Comparison of ENCODE assay signal across 8 cellular contexts in the genomic region with DNA sequence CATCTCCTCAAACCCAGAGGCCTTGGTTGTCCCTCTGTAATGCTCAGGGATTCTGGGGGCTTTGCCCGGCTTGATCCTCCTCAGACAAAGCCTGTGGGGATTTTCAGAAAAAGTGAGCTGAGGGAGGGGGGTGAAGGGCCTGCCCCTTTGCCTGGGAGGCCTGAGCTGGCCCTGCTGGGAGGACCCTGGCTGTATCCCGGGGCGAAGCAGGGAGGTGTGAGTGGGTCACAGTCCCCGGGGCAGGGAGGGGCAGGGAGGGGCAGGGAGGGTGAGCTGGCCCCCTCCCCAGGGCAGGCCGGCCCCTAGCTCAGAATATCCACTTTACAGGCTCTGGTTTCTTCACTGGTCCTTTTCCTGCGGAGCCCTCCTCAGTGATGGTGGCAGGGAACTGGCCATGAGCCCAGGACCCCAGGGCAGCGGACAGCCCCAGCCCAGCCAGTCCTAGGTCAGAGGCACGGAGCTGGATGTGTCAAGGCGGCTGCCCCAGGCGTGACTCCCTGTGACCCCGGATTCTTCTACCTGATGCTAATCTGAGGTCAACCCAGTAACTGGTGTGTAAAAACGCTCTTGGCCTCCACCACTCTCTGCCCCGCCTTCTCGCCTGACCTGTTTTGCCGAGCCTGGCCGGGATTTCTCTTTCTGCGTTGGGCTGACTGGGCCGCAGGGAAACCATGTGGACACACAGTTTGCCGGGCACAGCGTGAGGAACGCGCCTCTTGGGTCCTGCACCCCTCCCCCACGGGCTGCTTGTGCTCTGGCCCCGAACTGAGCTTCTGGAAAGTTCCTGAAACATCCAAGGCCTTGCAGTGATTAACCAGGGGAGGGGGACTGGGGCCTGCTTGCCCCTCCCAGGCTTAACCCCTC. TPM values are rescaled to one million over a fixed set of nuclear protein-coding genes. Genes with fewer than 3 reads are reported as not detected.
DNase-seq lines count a peak whose midpoint lies in the region; ATAC-seq and TF ChIP-seq lines count a peak whose summit lies in the region.

No MANE protein-coding gene starts in this region.

- ATAC-seq in sciatic nerve: peak; percentile 67
- no peak for ATAC-seq in GM18502 (IDR thresholded peaks at IDR 0.05; ENCODE audit: poor library complexity, unreplicated experiment)

- intact Hi-C loops in sciatic nerve (cut with DNase I): loop anchor here (10.0 kb wide), 1 partner anchor 51 kb away; no protein-coding TSS in a partner anchor

- no peak for TF ChIP-seq CTCF in GM20000 (IDR thresholded peaks at IDR 0.05; ENCODE audit: extremely low read depth, missing control alignments)

- no peak overlapping the region for H3K27ac Mint-ChIP-seq in immature natural killer cell

- no peaks in the 10 kb centered on the region for H3K9me3 ChIP-seq in iPS-18c (ENCODE audit: control insufficient read depth, insufficient read depth, low read length)

- DNase-seq in H7 (peak; percentile 87), anterior cingulate cortex (lab: John Stamatoyannopoulos, UW) (peak in 41 of 58 donors; percentile 19 to 78 (median 48)), sciatic nerve (ENCODE audit: low spot score) (peak; percentile 86), NK-92 (lab: John Stamatoyannopoulos, UW; ENCODE audit: unreplicated experiment) (no peak), GM20000 (ENCODE audit: low spot score) (no peak), immature natural killer cell (no peak)

- peaks cover 11 to 20% of the 10 kb centered on the region in 2 donors for H3K4me1 Mint-ChIP-seq in immature natural killer cell

- no peaks in the 10 kb centered on the region for H3K36me3 Mint-ChIP-seq in immature natural killer cell

- peaks cover 0 to 5% (median 0%) of the 10 kb centered on the region in 3 donors for H3K27me3 Mint-ChIP-seq in immature natural killer cell (ENCODE audit: low read depth in 3 of 3)

- no peaks in the 10 kb centered on the region for H3K36me3 ChIP-seq in H7 (replicated peaks; ENCODE audit: control insufficient read depth, insufficient read depth, low read length)

- no peak overlapping the region for H3K4me3 Mint-ChIP-seq in immature natural killer cell

- H3K27me3 ChIP-seq in H7 (ENCODE audit: control insufficient read depth, insufficient read depth, low read length): no peaks in the 10 kb centered on the region

- H3K9me3 Mint-ChIP-seq in immature natural killer cell: no peaks in the 10 kb centered on the region

- H3K4me3 ChIP-seq in H7 (ENCODE audit: insufficient read depth, low read depth, low read length): no peak overlapping the region
- H3K4me3 ChIP-seq in iPS-18c (ENCODE audit: insufficient read depth, low read depth, low read length): peak overlapping the region; percentile 24; the same call in 1 of the 2 replicates

RNA-seq across cellular contexts. Expression of gene FASN, which starts 5.8 kb away (rescaled TPM):
- 201 and 257 TPM in 2 replicates for total RNA-seq in H7 (2014; rRNA removed; shearing (Covaris generic))
- total RNA-seq in sciatic nerve: 280 TPM
- 1 to 10 TPM in 1 of 3 donors, under 1 TPM in 2; 0.10 to 2.7 (median 0.23) TPM for polyA plus RNA-seq in immature natural killer cell

RNA-seq across cellular contexts. Expression of gene DUS1L, which starts 38.2 kb away (rescaled TPM):
- total RNA-seq in H7 (2014; rRNA removed; shearing (Covaris generic)): 114 and 129 TPM in 2 replicates
- 57.1 TPM for total RNA-seq in sciatic nerve
- 10 to 100 TPM; 61.7 to 85.3 (median 82.5) TPM for polyA plus RNA-seq in immature natural killer cell

RNA-seq across cellular contexts. Expression of gene GPS1, which starts 52.1 kb away (rescaled TPM):
- total RNA-seq in H7 (2014; rRNA removed; shearing (Covaris generic)): 205 and 248 TPM in 2 replicates
- total RNA-seq in sciatic nerve: 68.2 TPM
- 100 to 1,000 TPM; 174 to 212 (median 183) TPM for polyA plus RNA-seq in immature natural killer cell

RNA-seq across cellular contexts. Expression of gene RFNG, which starts 52.2 kb away (rescaled TPM):
- total RNA-seq in H7 (2014; rRNA removed; shearing (Covaris generic)): 43.0 and 50.8 TPM in 2 replicates
- 42.4 TPM for total RNA-seq in sciatic nerve
- 1 to 10 TPM; 2.2 to 3.7 (median 3.2) TPM for polyA plus RNA-seq in immature natural killer cell

Comparison
In these comparisons a context has a peak if more than half of its experiments do, and no peak if none do; other contexts are left out.
1. DNase-seq: peak in H7 (single experiment), anterior cingulate cortex (41 of 58) and sciatic nerve (single experiment); none in NK-92 (single experiment), GM20000 (single experiment) and immature natural killer cell (0 of 3).